Comparison of ENCODE assay signal across 8 cellular contexts in genomic region chr5:137754961-137755762, GRCh38. TPM values are rescaled to one million over a fixed set of nuclear protein-coding genes. Genes with fewer than 3 reads are reported as not detected.
DNase-seq lines count a peak whose midpoint lies in the region; ATAC-seq lines count a peak whose summit lies in the region.

No MANE protein-coding gene starts in this region.

- peak overlapping the region; percentile 90 to 91 for H3K4me3 ChIP-seq in mucosa of rectum (ENCODE audit: low read length in 2 of 2)

- H3K4me1 Mint-ChIP-seq in activated naive CD4-positive, alpha-beta T cell treated with anti-CD3 and anti-CD28 coated beads for 36 hours (ENCODE audit: low read depth): peaks cover 18% of the 10 kb centered on the region

- CTCF ChIA-PET in activated naive CD4-positive, alpha-beta T cell treated with anti-CD3 and anti-CD28 coated beads for 36 hours (lab: Charles Lee): interaction anchor here (0.6 to 2.0 kb wide), 3 partner anchors 13 to 288 kb away, joined by 3 to 8 read pairs (median 3); no protein-coding TSS in a partner anchor

- peak overlapping the region; percentile 96 for H3K27ac ChIP-seq in KOPT-K1 (ENCODE audit: low read depth, low read length, poor library complexity, severe bottlenecking)
- peak overlapping the region; percentile 99 for H3K27ac ChIP-seq in cingulate gyrus (ENCODE audit: low read depth, low read length)
- H3K27ac ChIP-seq in mucosa of rectum (ENCODE audit: low read depth in 2 of 2, low read length in 2 of 2): peak overlapping the region; percentile 99 to 100

- H3K27me3 ChIP-seq in mucosa of rectum (ENCODE audit: control insufficient read depth in 2 of 2, insufficient read depth in 2 of 2, low read length in 2 of 2): no peaks in the 10 kb centered on the region

- peaks cover 13 to 15% of the 10 kb centered on the region in 2 donors for H3K4me1 ChIP-seq in mucosa of rectum (ENCODE audit: control insufficient read depth in 2 of 2, insufficient read depth in 2 of 2, low read length in 2 of 2)

- H3K36me3 Mint-ChIP-seq in activated naive CD4-positive, alpha-beta T cell treated with anti-CD3 and anti-CD28 coated beads for 36 hours (ENCODE audit: low read depth): peaks cover 32% of the 10 kb centered on the region

- no peak for DNase-seq in activated naive CD4-positive, alpha-beta T cell treated with anti-CD3 and anti-CD28 coated beads for 36 hours
- no peak for DNase-seq in activated naive CD4-positive, alpha-beta T cell treated with anti-CD3 and anti-CD28 coated beads, Interleukin-2, amount 50 U/mL, for 16 hours
- DNase-seq in NCI-H2196 (lab: John Stamatoyannopoulos, UW; ENCODE audit: unreplicated experiment) (no peak), SHP77 (lab: John Stamatoyannopoulos, UW) (no peak)

- H3K9me3 ChIP-seq in KOPT-K1 (ENCODE audit: insufficient read depth, low read length, poor library complexity, severe bottlenecking) (no peaks in the 10 kb centered on the region), mucosa of rectum (ENCODE audit: control insufficient read depth in 2 of 2, low read length in 2 of 2) (no peaks in the 10 kb centered on the region)

- no peak for ATAC-seq in HG03108 (IDR thresholded peaks at IDR 0.05; ENCODE audit: unreplicated experiment)

- H3K36me3 ChIP-seq in KOPT-K1 (ENCODE audit: insufficient read depth, low read length) (peaks cover 37% of the 10 kb centered on the region), mucosa of rectum (ENCODE audit: control insufficient read depth in 2 of 2, insufficient read depth in 2 of 2, low read length in 2 of 2) (peaks cover 0 to 4% of the 10 kb centered on the region in 2 donors)

- no peaks in the 10 kb centered on the region for H3K9me3 Mint-ChIP-seq in activated naive CD4-positive, alpha-beta T cell treated with anti-CD3 and anti-CD28 coated beads for 36 hours

- no peaks in the 10 kb centered on the region for H3K27me3 Mint-ChIP-seq in activated naive CD4-positive, alpha-beta T cell treated with anti-CD3 and anti-CD28 coated beads for 36 hours (ENCODE audit: low read depth)

- H3K9ac ChIP-seq in mucosa of rectum (ENCODE audit: low read depth in 1 of 2, low read length in 2 of 2): peak overlapping the region; percentile 88 to 98

- H3K27ac Mint-ChIP-seq in activated naive CD4-positive, alpha-beta T cell treated with anti-CD3 and anti-CD28 coated beads for 36 hours: peak overlapping the region; percentile 98

- peak overlapping the region; percentile 92 for H3K4me3 Mint-ChIP-seq in activated naive CD4-positive, alpha-beta T cell treated with anti-CD3 and anti-CD28 coated beads for 36 hours

- intact Hi-C loops in activated naive CD4-positive, alpha-beta T cell treated with anti-CD3 and anti-CD28 coated beads for 36 hours (cut with micrococcal nuclease): loop anchor here (1.0 to 10.0 kb wide), 11 partner anchors 18 to 1540 kb away; partner anchors contain the start of genes BRD8, CDC23, CDC25C and EGR1

RNA-seq across cellular contexts. Expression of gene HNRNPA0, which starts 1.0 kb away (rescaled TPM):
- total RNA-seq in activated naive CD4-positive, alpha-beta T cell treated with anti-CD3 and anti-CD28 coated beads for 36 hours: 10 to 100 TPM; 27.2 to 28.6 TPM

RNA-seq across cellular contexts. Expression of gene KLHL3, which starts 19.3 kb away (rescaled TPM):
- total RNA-seq in activated naive CD4-positive, alpha-beta T cell treated with anti-CD3 and anti-CD28 coated beads for 36 hours: 1 to 10 TPM; 1.7 to 2.0 TPM
